1 cellular context compared by ENCODE assay signal in genomic region chr6:24910331-24910849, GRCh38.
A peak's percentile ranks its signal among the peaks of the same experiment; 100 is the strongest.
TF ChIP-seq lines count a peak whose summit lies in the region.

No MANE protein-coding gene starts in this region.

TF ChIP-seq in H1, 55 proteins besides CTCF, POLR2A, EP300 and RAD21 (continued from another document):
- TF ChIP-seq CHD7 (IDR thresholded peaks at IDR 0.05; ENCODE audit: insufficient replicate concordance, low read length) (no peak), RFX5 (IDR thresholded peaks at IDR 0.05; ENCODE audit: borderline replicate concordance, low read depth, low read length) (no peak), YY1 (IDR thresholded peaks at IDR 0.05; ENCODE audit: low read depth, low read length) (no peak), PHF8 (conservative IDR thresholded peaks at IDR 0.05; ENCODE audit: low read depth, low read length) (no peak), EZH2 (IDR thresholded peaks at IDR 0.05; ENCODE audit: low read depth, low read length, severe bottlenecking) (no peak), TAF7 (optimal IDR thresholded peaks at IDR 0.05; ENCODE audit: borderline replicate concordance, low read depth, low read length) (peak; percentile 10)
